Comparison of ENCODE assay signal across 17 cellular contexts in the genomic region with DNA sequence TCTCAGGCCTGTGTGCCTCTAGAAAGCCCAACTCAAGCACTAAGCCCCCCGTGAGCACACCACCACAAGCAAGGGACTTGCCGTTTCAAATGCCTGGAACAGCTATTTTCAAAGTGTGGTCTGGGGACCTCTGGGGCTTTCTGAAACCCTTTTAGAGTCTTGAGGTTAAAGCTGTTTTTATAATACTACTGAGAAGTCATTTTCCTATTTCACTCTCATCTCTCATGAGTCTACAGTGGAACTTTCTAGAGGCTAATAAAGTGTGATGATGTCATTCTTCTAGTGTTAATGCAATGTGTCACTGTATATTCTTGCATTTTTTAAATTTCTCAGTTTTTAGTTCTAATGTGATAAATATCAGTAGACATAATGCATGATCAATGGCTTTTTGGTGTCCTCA.
DNase-seq lines count a peak whose midpoint lies in the region; ATAC-seq, FAIRE-seq and TF ChIP-seq lines count a peak whose summit lies in the region.
"Had no signal": no experiment of that assay in that cellular context is flagged by ENCODE, and none has a peak within 500 bp of the region (broad histone marks: within the 10 kb centered on the region; RNA-seq: fewer than 3 reads in every experiment).

No MANE protein-coding gene starts in this region.

- no peaks in the 10 kb centered on the region for H3K9me3 Mint-ChIP-seq in HFFc6
- H3K9me3 Mint-ChIP-seq: activated T-helper 1 cell treated with anti-CD3 and anti-CD28 coated beads, Interleukin-12 subunit alpha, Interleukin-12 subunit beta, Interleukin-2, Interleukin-4 antibody, amounts not matched to agents 30 ng/mL and 10 ng/mL and 1 ng/mL, durations not matched to agents 14 hours and 24 hours and 36 hours; CD8-positive, alpha-beta T cell; naive B cell had no signal

- H3K4me1 Mint-ChIP-seq in HFFc6 (ENCODE audit: low read depth), result peaks cover 91% of the 10 kb centered on the region
- H3K4me1 Mint-ChIP-seq: naive B cell had no signal

- H3K27me3 Mint-ChIP-seq in HFFc6 (ENCODE audit: insufficient read depth), result peaks cover 1% of the 10 kb centered on the region

- no peak overlapping the region for H3K4me3 ChIP-seq in osteoblast (ENCODE audit: insufficient read depth, low read length)
- H3K4me3 ChIP-seq in prostate gland, result no peak overlapping the region
- H3K4me3 ChIP-seq: ascending aorta, gastroesophageal sphincter, thoracic aorta had no signal

- no peak for FAIRE-seq in frontal cortex (lab: Jason Lieb, UNC)

- peak overlapping the region; percentile 56 for H2AFZ ChIP-seq in osteoblast (ENCODE audit: low read length)

- ATAC-seq in GM18858 (IDR thresholded peaks at IDR 0.05; ENCODE audit: unreplicated experiment), result peak; percentile 41
- ATAC-seq: CD8-positive, alpha-beta T cell; gastroesophageal sphincter; right cardiac atrium had no signal

- H3K27ac ChIP-seq in osteoblast (ENCODE audit: low read depth, low read length) (peak overlapping the region; percentile 81), prostate gland (no peak overlapping the region)
- H3K27ac ChIP-seq: ascending aorta, gastroesophageal sphincter, thoracic aorta had no signal

- peak overlapping the region; percentile 14 for H3K4me2 ChIP-seq in osteoblast (ENCODE audit: insufficient read depth, low read length)

- peaks cover 41% of the 10 kb centered on the region for H3K4me1 ChIP-seq in osteoblast (ENCODE audit: insufficient read depth, low read length)
- H3K4me1 ChIP-seq in prostate gland (replicated peaks), result no peaks in the 10 kb centered on the region
- H3K4me1 ChIP-seq: ascending aorta, gastroesophageal sphincter had no signal

- H3K79me2 ChIP-seq in osteoblast (ENCODE audit: insufficient read depth, low read length), result no peaks in the 10 kb centered on the region

- H4K20me1 ChIP-seq in osteoblast (ENCODE audit: insufficient read depth, low read length), result no peaks in the 10 kb centered on the region

- H3K36me3 Mint-ChIP-seq in HFFc6 (ENCODE audit: low read depth), result no peaks in the 10 kb centered on the region
- H3K36me3 Mint-ChIP-seq: CD8-positive, alpha-beta T cell; naive B cell had no signal

- H3K36me3 ChIP-seq in osteoblast (ENCODE audit: insufficient read depth, low read length), result no peaks in the 10 kb centered on the region
- H3K36me3 ChIP-seq in prostate gland, result no peaks in the 10 kb centered on the region
- H3K36me3 ChIP-seq: ascending aorta, gastroesophageal sphincter, thoracic aorta had no signal

- TF ChIP-seq CTCF in HFFc6 (IDR thresholded peaks at IDR 0.05), result no peak
- TF ChIP-seq CTCF in osteoblast (IDR thresholded peaks at IDR 0.05; ENCODE audit: extremely low read depth, low read depth, low read length), result no peak
- no peak for TF ChIP-seq CTCF in prostate gland (IDR thresholded peaks at IDR 0.05)

- peak overlapping the region; percentile 91 for H3K27ac Mint-ChIP-seq in HFFc6
- H3K27ac Mint-ChIP-seq: activated T-helper 1 cell treated with anti-CD3 and anti-CD28 coated beads, Interleukin-12 subunit alpha, Interleukin-12 subunit beta, Interleukin-2, Interleukin-4 antibody, amounts not matched to agents 30 ng/mL and 10 ng/mL and 1 ng/mL, durations not matched to agents 14 hours and 24 hours and 36 hours; CD8-positive, alpha-beta T cell; naive B cell had no signal

- H3K27me3 ChIP-seq in osteoblast (ENCODE audit: insufficient read depth, low read length) (no peaks in the 10 kb centered on the region), prostate gland (replicated peaks; ENCODE audit: insufficient read depth) (no peaks in the 10 kb centered on the region)
- H3K27me3 ChIP-seq: ascending aorta, gastroesophageal sphincter had no signal

- no peak overlapping the region for H3K4me3 Mint-ChIP-seq in HFFc6
- H3K4me3 Mint-ChIP-seq: activated T-helper 1 cell treated with anti-CD3 and anti-CD28 coated beads, Interleukin-12 subunit alpha, Interleukin-12 subunit beta, Interleukin-2, Interleukin-4 antibody, amounts not matched to agents 30 ng/mL and 10 ng/mL and 1 ng/mL, durations not matched to agents 14 hours and 24 hours and 36 hours; CD8-positive, alpha-beta T cell; naive B cell had no signal

- 92% methylated on average over 2 of the region's 2 CpGs for WGBS in prostate gland

- intact Hi-C loops in prostate gland (cut with DNase I), result no loop called here

- TF ChIP-seq POLR2A in prostate gland (IDR thresholded peaks at IDR 0.05), result no peak

- H3K9me3 ChIP-seq in osteoblast (ENCODE audit: low read depth, low read length) (no peaks in the 10 kb centered on the region), prostate gland (no peaks in the 10 kb centered on the region)
- H3K9me3 ChIP-seq: ascending aorta, gastroesophageal sphincter, thoracic aorta had no signal

- DNase-seq in HFFc6 (peak; percentile 35), MV-4-11 (lab: John Stamatoyannopoulos, UW) (peak; percentile 68), osteoblast (ENCODE audit: insufficient read length, low spot score, missing footprints) (peak; percentile 82), DMS53 treated with DMSO at 0.1 percent for 48 hours (lab: John Stamatoyannopoulos, UW; ENCODE audit: unreplicated experiment) (no peak), NCI-H2196 (lab: John Stamatoyannopoulos, UW; ENCODE audit: unreplicated experiment) (no peak), frontal cortex (ENCODE audit: low spot score in 2 of 2) (no peak), prostate gland (ENCODE audit: low spot score) (no peak)
- DNase-seq: CD8-positive, alpha-beta T cell; effector CD4-positive, alpha-beta T cell; GOT3; naive B cell; right cardiac atrium had no signal

Comparison
In these comparisons a context has a peak if more than half of its experiments do, and no peak if none do; other contexts are left out.
1. DNase-seq: peak in HFFc6 (single experiment), MV-4-11 (single experiment) and osteoblast (single experiment); none in DMS53 treated with DMSO at 0.1 percent for 48 hours (single experiment), NCI-H2196 (single experiment), frontal cortex (0 of 2) and prostate gland (single experiment).